ENCODE assay signal across 8 cellular contexts in the genomic region with DNA sequence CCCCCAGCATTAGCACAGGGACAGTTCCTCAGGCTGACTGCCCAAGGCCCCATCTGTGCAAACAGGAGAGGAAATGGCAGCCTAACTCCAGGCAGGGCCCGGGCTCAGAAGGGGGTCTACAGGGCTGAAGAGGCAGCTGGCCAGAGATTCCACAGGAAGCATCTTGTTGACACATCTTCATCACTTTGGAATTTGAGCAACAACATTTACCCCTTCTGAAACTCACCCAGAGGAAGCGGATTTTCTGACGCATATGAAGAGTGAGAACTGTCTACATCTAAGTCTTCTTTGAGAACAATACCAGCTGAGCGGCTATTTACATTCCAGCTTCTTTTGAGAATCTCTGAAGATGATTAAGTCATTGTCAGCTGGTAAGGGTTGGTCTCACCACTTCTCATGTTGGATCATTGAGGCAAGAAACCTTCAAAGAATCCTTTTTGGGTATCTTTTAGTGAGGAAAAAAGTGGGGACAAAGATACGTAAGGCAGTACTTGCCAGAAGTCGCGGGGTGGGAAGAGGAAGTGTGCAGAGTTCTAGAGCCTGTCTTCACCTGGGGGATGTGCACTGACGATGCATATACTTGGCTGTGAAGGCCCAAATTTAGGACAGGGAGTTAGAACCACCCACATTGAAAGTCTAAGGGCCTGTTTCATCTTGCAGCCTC. TPM values are rescaled to one million over a fixed set of nuclear protein-coding genes. Genes with fewer than 3 reads are reported as not detected.
A peak's percentile ranks its signal among the peaks of the same experiment; 100 is the strongest.
DNase-seq lines count a peak whose midpoint lies in the region; ATAC-seq and FAIRE-seq lines count a peak whose summit lies in the region.

No MANE protein-coding gene starts in this region.

- H3K18ac ChIP-seq in mesendoderm (ENCODE audit: low read length): no peak overlapping the region

- peak overlapping the region; percentile 46 for H3K4me3 Mint-ChIP-seq in T-helper 2 cell treated with Interferon-gamma antibody and Interleukin-4, amounts not matched to agents 5 μg/mL and 100 μg/mL, for 36 hours

- no peaks in the 10 kb centered on the region for H3K27me3 Mint-ChIP-seq in T-helper 2 cell treated with Interferon-gamma antibody and Interleukin-4, amounts not matched to agents 5 μg/mL and 100 μg/mL, for 36 hours (ENCODE audit: low read depth)

- H3K4me3 ChIP-seq in mesendoderm (ENCODE audit: low read length): no peak overlapping the region

- H3K4me2 ChIP-seq in mesendoderm (ENCODE audit: low read length): no peak overlapping the region

- H2AK5ac ChIP-seq in mesendoderm (ENCODE audit: low read length): peak overlapping the region; percentile 36

- no peaks in the 10 kb centered on the region for H3K9me3 Mint-ChIP-seq in T-helper 2 cell treated with Interferon-gamma antibody and Interleukin-4, amounts not matched to agents 5 μg/mL and 100 μg/mL, for 36 hours

- H3K79me1 ChIP-seq in mesendoderm (ENCODE audit: low read length): no peaks in the 10 kb centered on the region

- no peak overlapping the region for H4K8ac ChIP-seq in mesendoderm (ENCODE audit: low read depth, low read length)

- WGBS in mesendoderm (ENCODE audit: extremely low coverage, insufficient coverage, low lambda C conversion rate): no CpG with 5 or more reads among the region's 8 CpGs

- ATAC-seq in HG02840 (IDR thresholded peaks at IDR 0.05; ENCODE audit: low FRiP score, unreplicated experiment): peak; percentile 44

- H3K27ac ChIP-seq in mesendoderm (ENCODE audit: low read depth, low read length): peak overlapping the region; percentile 64

- peak overlapping the region; percentile 65 for H3K27ac Mint-ChIP-seq in T-helper 2 cell treated with Interferon-gamma antibody and Interleukin-4, amounts not matched to agents 5 μg/mL and 100 μg/mL, for 36 hours

- H2BK15ac ChIP-seq in mesendoderm (replicated peaks; ENCODE audit: low read depth): no peak overlapping the region

- H3K36me3 Mint-ChIP-seq in T-helper 2 cell treated with Interferon-gamma antibody and Interleukin-4, amounts not matched to agents 5 μg/mL and 100 μg/mL, for 36 hours (ENCODE audit: low read depth): peaks cover 4% of the 10 kb centered on the region

- no peak overlapping the region for H2BK120ac ChIP-seq in mesendoderm (ENCODE audit: low read depth, low read length)

- no peak for FAIRE-seq in RCC 7860 (lab: Jason Lieb, UNC)

- peak overlapping the region; percentile 49 for H3K56ac ChIP-seq in mesendoderm (ENCODE audit: low read length)

- H4K5ac ChIP-seq in mesendoderm (ENCODE audit: low read length): no peak overlapping the region

- peaks cover 23% of the 10 kb centered on the region for H3K4me1 Mint-ChIP-seq in T-helper 2 cell treated with Interferon-gamma antibody and Interleukin-4, amounts not matched to agents 5 μg/mL and 100 μg/mL, for 36 hours (ENCODE audit: low read depth)

- H3K36me3 ChIP-seq in mesendoderm (ENCODE audit: control insufficient read depth, insufficient read depth, low read length): no peaks in the 10 kb centered on the region

- H3K23ac ChIP-seq in mesendoderm (ENCODE audit: low read length): no peak overlapping the region

- no peaks in the 10 kb centered on the region for H3K27me3 ChIP-seq in mesendoderm (ENCODE audit: insufficient read depth, low read length, poor library complexity)

- H3K79me2 ChIP-seq in mesendoderm (ENCODE audit: control insufficient read depth, insufficient read depth, low read length): no peaks in the 10 kb centered on the region

- DNase-seq in T-helper 2 cell treated with Interferon-gamma antibody and Interleukin-4, amounts not matched to agents 5 μg/mL and 100 μg/mL, for 36 hours (ENCODE audit: low spot score): peak; percentile 47
- DNase-seq in T-helper 2 cell: no peak
- DNase-seq in RCC 7860 (ENCODE audit: low spot score): peak; percentile 61
- peak; percentile 91 for DNase-seq in mesendoderm
- no peak for DNase-seq in NCI-H1105 treated with DMSO at 0.1 percent for 48 hours (lab: John Stamatoyannopoulos, UW)
- DNase-seq in NCI-H2029 (lab: John Stamatoyannopoulos, UW): no peak
- no peak for DNase-seq in NCI-H774 (lab: John Stamatoyannopoulos, UW)

- H3K9ac ChIP-seq in mesendoderm (ENCODE audit: low read length): no peak overlapping the region

- H2BK5ac ChIP-seq in mesendoderm (ENCODE audit: low read length): peak overlapping the region; percentile 26

- no peak overlapping the region for H3K4ac ChIP-seq in mesendoderm (ENCODE audit: low read depth, low read length)

- peaks cover 12% of the 10 kb centered on the region for H3K4me1 ChIP-seq in mesendoderm (ENCODE audit: control insufficient read depth, low read depth, low read length)

RNA-seq across cellular contexts. Expression of gene SRP14, which starts 25.4 kb away (rescaled TPM):
- polyA plus RNA-seq in mesendoderm (2013, experiment 1 of 2): 546 TPM
- 544 TPM for polyA plus RNA-seq in mesendoderm (2013, experiment 2 of 2)

RNA-seq across cellular contexts. Expression of gene BMF, which starts 44.3 kb away (rescaled TPM):
- polyA plus RNA-seq in mesendoderm (2013, experiment 1 of 2): 5.7 TPM
- 5.5 TPM for polyA plus RNA-seq in mesendoderm (2013, experiment 2 of 2)

Comparison
In these comparisons a context has a peak if more than half of its experiments do, and no peak if none do; other contexts are left out.
1. DNase-seq: peak in T-helper 2 cell treated with Interferon-gamma antibody and Interleukin-4, amounts not matched to agents 5 μg/mL and 100 μg/mL, for 36 hours (single experiment), RCC 7860 (single experiment) and mesendoderm (single experiment); none in T-helper 2 cell (0 of 5), NCI-H1105 treated with DMSO at 0.1 percent for 48 hours (single experiment), NCI-H2029 (single experiment) and NCI-H774 (single experiment).